In the genomic region with DNA sequence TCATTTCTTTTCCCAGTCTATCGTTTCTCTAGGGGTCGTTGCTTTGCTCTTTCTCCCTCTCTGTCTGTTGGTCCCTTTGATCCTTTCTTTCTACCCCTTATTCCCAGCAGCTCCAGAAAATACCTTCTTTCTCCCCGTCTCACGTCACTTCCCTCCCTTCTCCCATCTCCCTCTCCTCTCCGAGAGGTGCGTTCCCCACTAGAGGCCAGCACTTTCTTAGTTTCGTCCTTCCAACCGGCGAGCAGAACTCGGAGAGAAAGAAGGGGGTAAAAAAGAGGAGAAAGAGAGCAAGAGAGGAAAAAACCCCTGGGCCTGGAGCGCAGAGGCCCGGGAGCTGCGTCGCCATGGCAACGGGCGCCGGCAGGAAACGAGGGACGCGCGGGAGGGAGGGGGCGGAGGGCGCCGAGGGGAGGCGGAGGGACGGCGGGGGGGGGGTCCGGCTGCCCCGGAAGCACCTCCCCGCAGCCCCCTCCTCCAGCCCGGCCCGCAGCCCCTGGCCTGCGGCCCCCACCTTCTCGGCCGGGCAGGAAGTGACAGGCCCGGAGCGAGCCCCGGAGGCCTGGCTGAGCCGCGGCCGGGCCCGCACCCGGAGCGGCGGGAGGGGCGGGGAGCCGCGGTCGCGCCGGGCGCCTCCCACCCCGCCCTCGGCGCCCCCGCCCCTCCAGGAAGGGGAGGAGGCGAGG, we compare ENCODE assay signal across 8 cellular contexts. TPM values are rescaled to one million over a fixed set of nuclear protein-coding genes. Genes with fewer than 3 reads are reported as not detected.
A peak's percentile ranks its signal among the peaks of the same experiment; 100 is the strongest.
DNase-seq lines count a peak whose midpoint lies in the region; ATAC-seq, FAIRE-seq and TF ChIP-seq lines count a peak whose summit lies in the region.
"Not testable (repeated sequence)": the region's sequence is repeated elsewhere in the genome, so short reads cannot be mapped to it uniquely, and the experiment has no call there.

A gene (plus strand): TSS at position 477 of the 683 bp plus-strand sequence. CDS start 3,169 bp downstream, outside the sequence.

- peaks cover 18% of the 10 kb centered on the region for H3K4me1 ChIP-seq in A549
- not testable (repeated sequence) for H3K4me1 ChIP-seq in skeletal muscle satellite cell (ENCODE audit: control insufficient read depth, insufficient read depth, low read length)

- H3K9ac ChIP-seq in skeletal muscle satellite cell (ENCODE audit: low read depth, low read length): peak within 1 kb of the TSS; percentile 82

- POLR2A ChIA-PET in A549 (lab: Yijun Ruan, JAX): interaction anchor here (2.3 kb wide), 1 partner anchor 35 kb away, joined by 22 read pairs; a partner anchor contains a TSS

- H3K4me2 ChIP-seq in A549: peak within 1 kb of the TSS; percentile 87
- peak within 1 kb of the TSS; percentile 100 for H3K4me2 ChIP-seq in skeletal muscle satellite cell (ENCODE audit: low read length)

- not testable (repeated sequence) for TF ChIP-seq POLR2A in A549 (IDR thresholded peaks at IDR 0.05; ENCODE audit: low read length)

- DNase-seq in A549 (ENCODE audit: low read depth in 1 of 2, low spot score in 1 of 2) (peak; percentile 70 to 76), NCI-H226 (peak; percentile 49), iPS-NIHi7 (ENCODE audit: extremely low spot score) (peak; percentile 92)
- peak; percentile 67 for DNase-seq in activated CD4-positive, alpha-beta T cell treated with anti-CD3 and anti-CD28 coated beads for 1 hour
- peak; percentile 74 for DNase-seq in central memory CD4-positive, alpha-beta T cell

- not testable (repeated sequence) for FAIRE-seq in A549 (lab: Jason Lieb, UNC)

- not testable (repeated sequence) for H3K9me3 ChIP-seq in A549; skeletal muscle satellite cell (replicated peaks; ENCODE audit: low read length)

- H3K4me3 ChIP-seq in A549 (peak within 1 kb of the TSS; percentile 50), skeletal muscle satellite cell (ENCODE audit: low read length) (peak within 1 kb of the TSS; percentile 96)

- WGBS in A549 (ENCODE audit: missing lambda C conversion rate): 1% methylated on average over 19 of the region's 57 CpGs

- peak; percentile 21; the same call in 1 of the 3 replicates for TF ChIP-seq CTCF in A549 (IDR thresholded peaks at IDR 0.05)

- not testable (repeated sequence) for H3K36me3 ChIP-seq in skeletal muscle satellite cell (ENCODE audit: insufficient read depth, low read length)

- peak; percentile 82 to 83 for ATAC-seq in A549
- ATAC-seq in GM18868 (IDR thresholded peaks at IDR 0.05; ENCODE audit: unreplicated experiment): peak; percentile 68
- ATAC-seq in HG03139 (IDR thresholded peaks at IDR 0.05; ENCODE audit: unreplicated experiment): peak; percentile 56

- not testable (repeated sequence) for TF ChIP-seq RAD21 in A549 (conservative IDR thresholded peaks at IDR 0.05 in 1 of 2, IDR thresholded peaks at IDR 0.05 in 1 of 2)

- CTCF ChIA-PET in A549 (lab: Yijun Ruan, JAX): interaction anchor here (0.8 to 2.5 kb wide), 8 partner anchors 24 to 301 kb away, joined by 3 to 12 read pairs (median 4); a partner anchor contains a TSS

- H3K27me3 ChIP-seq in skeletal muscle satellite cell (ENCODE audit: control insufficient read depth, insufficient read depth, low read length): not testable (repeated sequence)

- TF ChIP-seq EP300 in A549 (IDR thresholded peaks at IDR 0.05): not testable (repeated sequence)

- peak within 1 kb of the TSS; percentile 83 to 89 for H3K27ac ChIP-seq in A549

TF ChIP-seq in A549, 52 proteins besides CTCF, POLR2A, EP300 and RAD21:
- TF ChIP-seq, protein P1, sequence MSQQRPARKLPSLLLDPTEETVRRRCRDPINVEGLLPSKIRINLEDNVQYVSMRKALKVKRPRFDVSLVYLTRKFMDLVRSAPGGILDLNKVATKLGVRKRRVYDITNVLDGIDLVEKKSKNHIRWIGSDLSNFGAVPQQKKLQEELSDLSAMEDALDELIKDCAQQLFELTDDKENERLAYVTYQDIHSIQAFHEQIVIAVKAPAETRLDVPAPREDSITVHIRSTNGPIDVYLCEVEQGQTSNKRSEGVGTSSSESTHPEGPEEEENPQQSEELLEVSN (IDR thresholded peaks at IDR 0.05; ENCODE audit: borderline replicate concordance, low read depth): peak; percentile 55; the same call in 1 of the 2 replicates
- peak; percentile 68; the same call in 1 of the 2 replicates for TF ChIP-seq PHF8 (IDR thresholded peaks at IDR 0.05; ENCODE audit: borderline replicate concordance, low read depth)
- TF ChIP-seq JUN (IDR thresholded peaks at IDR 0.05): peak in 1 of 2 experiments; percentile 48; a peak in 1 of 5 replicates

RNA-seq across cellular contexts. Expression of the gene that starts here (rescaled TPM):
- polyA plus RNA-seq in A549 (2011; rRNA removed): 26.5 and 40.5 TPM in 2 replicates
- 13.8 and 17.9 TPM in 2 replicates for polyA plus RNA-seq in A549 (2012; cell fraction: cytosol; rRNA removed)
- 38.6 and 42.8 TPM in 2 replicates for polyA plus RNA-seq in A549 (2012; cell fraction: nucleus; rRNA removed)
- polyA plus RNA-seq in A549 (2017; fragmentation: RNase III; extraction: RNeasy Plus Mini Kit Qiagen cat#74134 plus additional on column Dnase treatment): 10.6 to 12.6 TPM (median 11.2 TPM) in 3 replicates
- 30.9 and 33.5 TPM in 2 replicates for polyA minus RNA-seq in A549 (2011; rRNA and poly(A)+ RNA removed)
- total RNA-seq in skeletal muscle satellite cell (2012; rRNA removed): 10.5 and 12.7 TPM in 2 replicates

Comparison
In these comparisons a context has a peak if more than half of its experiments do, and no peak if none do; other contexts are left out.
1. Peak in every context shown above with its lines: DNase-seq, ATAC-seq, H3K4me3 ChIP-seq and H3K27ac ChIP-seq.